1 cellular context compared by ENCODE assay signal in genomic region chr12:100666588-100666987, GRCh38.
TF ChIP-seq lines count a peak whose summit lies in the region.

No MANE protein-coding gene starts in this region.

TF ChIP-seq in GM23338, 12 proteins besides CTCF, POLR2A, EP300 and RAD21 (continued from another document):
- TF ChIP-seq REST (IDR thresholded peaks at IDR 0.05; ENCODE audit: unreplicated experiment) = no peak
